In the genomic region with DNA sequence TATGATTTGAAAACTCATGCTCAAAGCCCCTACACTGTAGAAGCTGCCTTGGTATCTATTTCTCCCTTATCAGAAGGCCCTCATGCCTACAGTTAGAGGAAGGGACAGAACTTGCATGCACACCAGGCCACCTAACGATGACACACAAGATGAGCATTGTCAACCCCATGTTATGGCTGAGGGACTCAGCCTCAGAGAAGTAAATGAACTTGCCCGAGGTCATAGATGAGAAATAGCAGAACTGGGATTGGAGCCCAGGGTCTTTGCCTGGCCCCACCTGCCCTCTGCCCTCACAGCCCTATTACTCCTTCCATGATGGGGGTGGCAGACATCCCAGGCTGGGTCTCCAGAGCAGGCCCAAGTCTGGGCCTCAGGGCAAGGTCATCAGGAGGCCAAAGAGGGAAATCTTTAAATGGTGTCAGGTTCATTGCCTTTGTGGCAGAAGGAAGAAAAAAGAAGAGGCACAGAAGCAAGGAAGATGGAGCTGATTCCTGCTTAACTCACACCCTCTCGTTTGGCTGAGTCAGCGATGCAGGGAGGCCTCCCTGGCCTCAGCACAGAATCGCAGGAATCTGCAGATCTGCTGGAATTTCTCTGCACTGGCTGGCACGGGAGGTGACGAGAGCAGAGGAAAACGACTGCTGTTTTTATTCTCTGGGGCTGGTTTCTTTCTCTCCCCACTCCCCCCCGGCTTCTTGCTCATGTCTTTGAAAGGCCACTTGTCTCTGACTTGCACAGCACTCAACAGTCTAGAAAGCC, we compare ENCODE assay signal across 10 cellular contexts. TPM values are rescaled to one million over a fixed set of nuclear protein-coding genes. Genes with fewer than 3 reads are reported as not detected.
A peak's percentile ranks its signal among the peaks of the same experiment; 100 is the strongest.
DNase-seq lines count a peak whose midpoint lies in the region; ATAC-seq lines count a peak whose summit lies in the region.
"Had no signal": no experiment of that assay in that cellular context is flagged by ENCODE, and none has a peak within 500 bp of the region (broad histone marks: within the 10 kb centered on the region; RNA-seq: fewer than 3 reads in every experiment).

No MANE protein-coding gene starts in this region.

- ATAC-seq in naive B cell (ENCODE audit: low read depth in 2 of 2) (peak; percentile 7 to 16), HG03521 (IDR thresholded peaks at IDR 0.05; ENCODE audit: unreplicated experiment) (no peak), HG02763 (IDR thresholded peaks at IDR 0.05; ENCODE audit: unreplicated experiment) (no peak)

- H3K36me3 Mint-ChIP-seq in naive B cell, result no peaks in the 10 kb centered on the region

- H3K4me1 Mint-ChIP-seq in naive B cell, result peaks cover 60 to 89% (median 82%) of the 10 kb centered on the region in 3 donors

- no peaks in the 10 kb centered on the region for H3K27me3 Mint-ChIP-seq in naive B cell

- H3K27ac ChIP-seq in cingulate gyrus (ENCODE audit: low read depth, low read length), result peak overlapping the region; percentile 40

- peak overlapping the region; percentile 19 to 84 (median 66) for H3K4me3 Mint-ChIP-seq in naive B cell

- DNase-seq in AG08395 (ENCODE audit: low spot score) (peak; percentile 82), LHCN-M2 (ENCODE audit: low read depth) (peak; percentile 34), naive B cell (peak; percentile 47), NCI-H146 (lab: John Stamatoyannopoulos, UW) (no peak), NOMO-1 (lab: John Stamatoyannopoulos, UW; ENCODE audit: unreplicated experiment in 2 of 2) (no peak)
- DNase-seq: MV-4-11; stimulated activated CD4-positive, alpha-beta T cell treated with anti-CD3 and anti-CD28 coated beads, Interleukin-15, amount 100 ng/mL, for 24 hours had no signal

- H3K9me3 Mint-ChIP-seq in naive B cell, result no peaks in the 10 kb centered on the region

- H3K27ac Mint-ChIP-seq in naive B cell, result peak overlapping the region; percentile 65 to 95 (median 81)

RNA-seq across cellular contexts. Expression of gene CRB2, which starts 20.6 kb away (rescaled TPM):
- not detected in 2 replicates for total RNA-seq in LHCN-M2 (2014; rRNA removed)
- not detected for polyA plus RNA-seq in LHCN-M2 (2012)
- under 1 TPM in 2 of 6 donors, not detected in 4; 0.09 to 0.12 TPM for polyA plus RNA-seq in naive B cell (ENCODE audit: low read depth in 6 of 6)

Comparison
In these comparisons a context has a peak if more than half of its experiments do, and no peak if none do; other contexts are left out.
1. DNase-seq: peak in AG08395 (single experiment), LHCN-M2 (single experiment) and naive B cell (single experiment); none in NCI-H146 (single experiment) and NOMO-1 (0 of 2).
2. ATAC-seq: peak in naive B cell (2 of 2); none in HG03521 (single experiment) and HG02763 (single experiment).